In the genomic region with DNA sequence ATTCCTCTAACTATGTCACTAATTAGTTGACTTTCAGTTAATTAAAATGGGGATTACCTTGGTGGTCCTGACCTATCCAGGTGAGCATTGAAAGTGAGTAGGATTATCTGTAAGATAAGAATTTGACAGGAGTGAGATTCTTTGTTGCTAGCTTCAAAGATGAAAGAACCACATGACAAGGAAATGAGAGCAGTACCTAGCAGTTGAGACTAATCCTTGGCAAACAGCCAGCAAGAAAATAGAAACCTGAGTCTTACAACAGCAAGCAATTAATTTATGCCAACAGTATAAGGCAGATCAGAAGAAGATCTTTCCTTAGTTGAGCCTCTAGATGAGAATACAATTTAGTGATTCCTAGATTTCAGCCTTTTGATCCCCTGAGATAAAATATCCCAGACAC, we compare ENCODE assay signal across 28 cellular contexts.
DNase-seq lines count a peak whose midpoint lies in the region; ATAC-seq lines count a peak whose summit lies in the region.
"Had no signal": no experiment of that assay in that cellular context is flagged by ENCODE, and none has a peak within 500 bp of the region (broad histone marks: within the 10 kb centered on the region; RNA-seq: fewer than 3 reads in every experiment).

No MANE protein-coding gene starts in this region.

- DNase-seq in NCI-H146 (lab: John Stamatoyannopoulos, UW) (peak; percentile 9), NCI-H146 treated with DMSO at 0.1 percent for 48 hours (lab: John Stamatoyannopoulos, UW; ENCODE audit: unreplicated experiment) (no peak), NCI-H524 treated with DMSO at 0.1 percent for 48 hours (lab: John Stamatoyannopoulos, UW) (peak; percentile 64), left kidney (ENCODE audit: low read depth, low spot score) (peak; percentile 18), T-helper 9 cell (no peak), germinal center (ENCODE audit: low spot score) (no peak)
- DNase-seq: activated CD4-positive, alpha-beta T cell treated with anti-CD3 and anti-CD28 coated beads for 48 hours; activated naive CD4-positive, alpha-beta T cell treated with anti-CD3 and anti-CD28 coated beads for 36 hours; activated T-cell treated with anti-CD3 and anti-CD28 coated beads, Interleukin-2, amount 50 U/mL, for 48 hours; anterior cingulate cortex; BE2C; H7; heart left ventricle; left lung; MV-4-11; NCI-H2081; pancreas; right lobe of liver; SIG-M5; stomach; T-helper 1 cell; transverse colon had no signal

- no peaks in the 10 kb centered on the region for H3K27me3 ChIP-seq in HUES48 (ENCODE audit: control insufficient read depth, insufficient read depth, low read length)
- H3K27me3 ChIP-seq: BE2C, heart left ventricle, left lung, pancreas, right lobe of liver, stomach, transverse colon had no signal

- H3K9ac ChIP-seq in HUES48 (ENCODE audit: low read depth, low read length): no peak overlapping the region

- H3K4me1 ChIP-seq in HUES48 (ENCODE audit: control insufficient read depth, insufficient read depth, low read length): peaks cover 10% of the 10 kb centered on the region; the same call in 1 of the 2 replicates
- H3K4me1 ChIP-seq: A549, BE2C, heart left ventricle, left lung, pancreas, right lobe of liver, stomach, transverse colon had no signal

- H3K9me3 ChIP-seq in HUES48 (ENCODE audit: control insufficient read depth, insufficient read depth, low read length): peaks cover 5% of the 10 kb centered on the region; the same call in 1 of the 2 replicates
- H3K9me3 ChIP-seq: A549, BE2C, heart left ventricle, pancreas, right lobe of liver, transverse colon had no signal

- no peaks in the 10 kb centered on the region for H3K36me3 ChIP-seq in HUES48 (ENCODE audit: control insufficient read depth, insufficient read depth, low read length)
- H3K36me3 ChIP-seq: BE2C, heart left ventricle, left lung, pancreas, right lobe of liver, stomach, transverse colon had no signal

- ATAC-seq in HG03460 (IDR thresholded peaks at IDR 0.05; ENCODE audit: unreplicated experiment): no peak
- ATAC-seq: A549; heart left ventricle; K562; left lung; natural killer cell treated with Interleukin-12 subunit alpha and Interleukin-12 subunit beta and Interleukin-15 and Interleukin-18, amount 100 ng/mL, for 72 hours; Panc1; pancreas; right lobe of liver had no signal

- no peak overlapping the region for H3K4me3 ChIP-seq in HUES48 (ENCODE audit: low read depth, low read length)
- H3K4me3 ChIP-seq: A549, heart left ventricle, K562, left lung, pancreas, right lobe of liver, stomach, transverse colon had no signal

- peak overlapping the region; percentile 58 for H3K27ac ChIP-seq in HUES48 (ENCODE audit: low read depth, low read length)
- H3K27ac ChIP-seq: A549, heart left ventricle, left lung, pancreas, right lobe of liver, stomach, transverse colon had no signal

Comparison
In these comparisons a context has a peak if more than half of its experiments do, and no peak if none do; other contexts are left out.
1. DNase-seq: peak in NCI-H146 (single experiment), NCI-H524 treated with DMSO at 0.1 percent for 48 hours (single experiment) and left kidney (single experiment); none in NCI-H146 treated with DMSO at 0.1 percent for 48 hours (single experiment), T-helper 9 cell (single experiment) and germinal center (single experiment).